ENCODE assay signal across 9 cellular contexts in genomic region chr19:35347171-35347929, GRCh38. TPM values are rescaled to one million over a fixed set of nuclear protein-coding genes. Genes with fewer than 3 reads are reported as not detected.
DNase-seq lines count a peak whose midpoint lies in the region; ATAC-seq and TF ChIP-seq lines count a peak whose summit lies in the region.
"Had no signal": no experiment of that assay in that cellular context is flagged by ENCODE, and none has a peak within 500 bp of the region (broad histone marks: within the 10 kb centered on the region; RNA-seq: fewer than 3 reads in every experiment).

A gene with protein sequence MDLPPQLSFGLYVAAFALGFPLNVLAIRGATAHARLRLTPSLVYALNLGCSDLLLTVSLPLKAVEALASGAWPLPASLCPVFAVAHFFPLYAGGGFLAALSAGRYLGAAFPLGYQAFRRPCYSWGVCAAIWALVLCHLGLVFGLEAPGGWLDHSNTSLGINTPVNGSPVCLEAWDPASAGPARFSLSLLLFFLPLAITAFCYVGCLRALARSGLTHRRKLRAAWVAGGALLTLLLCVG (N-terminal part only) (plus strand): TSS chr19:35347902. CDS start chr19:35351552, 3,650 bp downstream.

- H3K27ac ChIP-seq in right atrium auricular region: no peak within 1 kb of the TSS
- no peak within 1 kb of the TSS for H3K27ac ChIP-seq in MM.1S (ENCODE audit: low read length)

- no peak within 1 kb of the TSS for H3K4me2 ChIP-seq in MM.1S (ENCODE audit: low read depth, low read length)

- no peaks in the 10 kb centered on the region for H3F3A ChIP-seq in MM.1S (ENCODE audit: insufficient read depth, low read length)

- H2AFZ ChIP-seq in MM.1S (ENCODE audit: low read length): no peak within 1 kb of the TSS

- intact Hi-C loops in cardiac septum (cut with DNase I) (no loop called here), mucosa of descending colon (cut with DNase I, micrococcal nuclease) (no loop called here)

- no peaks in the 10 kb centered on the region for H3K9me2 ChIP-seq in MM.1S (replicated peaks; ENCODE audit: insufficient read depth, low read length)

- DNase-seq in cardiac septum (ENCODE audit: low spot score) (peak; percentile 76), right atrium auricular region (ENCODE audit: low spot score) (no peak), mucosa of descending colon (peak in 2 of 3 donors; percentile 33 to 44), glomerular visceral epithelial cell (ENCODE audit: extremely low spot score) (no peak), NCI-H2029 treated with DMSO at 0.1 percent for 48 hours (lab: John Stamatoyannopoulos, UW) (no peak), MM.1S (no peak)
- peak; percentile 56 to 69 for DNase-seq in activated CD4-positive, alpha-beta T cell treated with anti-CD3 and anti-CD28 coated beads, Interleukin-2, amount 50 U/mL, for 48 hours

- H3K36me3 ChIP-seq in right atrium auricular region (no peaks in the 10 kb centered on the region), mucosa of descending colon (ENCODE audit: low read depth) (no peaks in the 10 kb centered on the region), MM.1S (replicated peaks; ENCODE audit: insufficient read depth, low read length) (no peaks in the 10 kb centered on the region)

- no peaks in the 10 kb centered on the region for H4K20me1 ChIP-seq in MM.1S (ENCODE audit: insufficient read depth, low read length)

- ATAC-seq in HG03342 (IDR thresholded peaks at IDR 0.05; ENCODE audit: unreplicated experiment): peak; percentile 43
- peak; percentile 17 for ATAC-seq in mucosa of descending colon

- H3K27me3 ChIP-seq in right atrium auricular region: no peaks in the 10 kb centered on the region
- peaks cover 95% of the 10 kb centered on the region for H3K27me3 ChIP-seq in MM.1S (replicated peaks; ENCODE audit: insufficient read depth, low read length)
- H3K27me3 ChIP-seq: tibial nerve had no signal

- H3K9ac ChIP-seq in MM.1S (ENCODE audit: low read length): no peak within 1 kb of the TSS

- H3K9me3 ChIP-seq in right atrium auricular region (no peaks in the 10 kb centered on the region), mucosa of descending colon (no peaks in the 10 kb centered on the region), MM.1S (replicated peaks; ENCODE audit: insufficient read depth, low read length) (no peaks in the 10 kb centered on the region)
- H3K9me3 ChIP-seq: tibial nerve had no signal

- no peaks in the 10 kb centered on the region for H3K4me1 ChIP-seq in right atrium auricular region
- no peaks in the 10 kb centered on the region for H3K4me1 ChIP-seq in mucosa of descending colon (ENCODE audit: low read depth)
- no peaks in the 10 kb centered on the region for H3K4me1 ChIP-seq in MM.1S (ENCODE audit: low read length)

- TF ChIP-seq CTCF in right atrium auricular region (IDR thresholded peaks at IDR 0.05): no peak
- TF ChIP-seq CTCF in mucosa of descending colon (IDR thresholded peaks at IDR 0.05): no peak
- TF ChIP-seq CTCF in MM.1S (IDR thresholded peaks at IDR 0.05; ENCODE audit: low read length): no peak

- H3K4me3 ChIP-seq in right atrium auricular region (no peak within 1 kb of the TSS), mucosa of descending colon (no peak within 1 kb of the TSS), MM.1S (ENCODE audit: low read length) (no peak within 1 kb of the TSS)
- H3K4me3 ChIP-seq: tibial nerve had no signal

- no peaks in the 10 kb centered on the region for H3K79me2 ChIP-seq in MM.1S (ENCODE audit: low read length)

RNA-seq across cellular contexts. Expression of the gene that starts here (rescaled TPM):
- not detected for total RNA-seq in cardiac septum
- total RNA-seq in right atrium auricular region: not detected
- total RNA-seq in mucosa of descending colon: not detected

Comparison
In these comparisons a context has a peak if more than half of its experiments do, and no peak if none do; other contexts are left out.
1. Peak in DNase-seq in cardiac septum; RNA of the gene not detected or under 1 TPM.
2. Peak in DNase-seq and ATAC-seq in mucosa of descending colon; RNA of the gene not detected or under 1 TPM.
3. DNase-seq: peak in activated CD4-positive, alpha-beta T cell treated with anti-CD3 and anti-CD28 coated beads, Interleukin-2, amount 50 U/mL, for 48 hours (2 of 2); none in right atrium auricular region (single experiment), glomerular visceral epithelial cell (single experiment), NCI-H2029 treated with DMSO at 0.1 percent for 48 hours (single experiment) and MM.1S (single experiment).